ENCODE assay signal across 19 cellular contexts in the genomic region with DNA sequence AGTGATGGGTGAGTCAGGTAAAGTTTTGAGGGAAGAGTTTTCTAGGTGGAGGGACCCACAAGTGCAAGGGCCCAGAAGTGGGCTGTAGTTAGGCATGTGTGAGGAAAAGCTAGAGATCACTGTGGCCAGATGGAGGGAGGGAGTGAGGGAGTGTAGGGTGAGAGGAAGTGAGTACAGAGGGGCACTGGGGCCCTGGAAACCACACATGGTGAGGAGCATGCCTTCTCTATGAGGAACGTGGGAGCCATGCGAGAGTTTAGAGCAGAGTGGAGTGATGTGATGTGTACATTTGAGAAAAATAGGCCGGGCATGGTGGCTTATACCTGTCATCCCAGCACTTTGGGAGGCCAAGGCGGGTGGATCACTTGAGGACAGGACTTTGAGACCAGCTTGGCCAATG.
"Had no signal": no experiment of that assay in that cellular context is flagged by ENCODE, and none has a peak within 500 bp of the region (broad histone marks: within the 10 kb centered on the region; RNA-seq: fewer than 3 reads in every experiment).

No MANE protein-coding gene starts in this region.

- H3K27ac ChIP-seq: body of pancreas, left ventricle myocardium inferior, neutrophil, right atrium auricular region, tibial artery had no signal

- H3K36me3 ChIP-seq: left ventricle myocardium inferior, neutrophil, right atrium auricular region, tibial artery had no signal

- H3K4me3 ChIP-seq: body of pancreas, left ventricle myocardium inferior, mucosa of descending colon, right atrium auricular region, tibial artery had no signal

- H3K27ac Mint-ChIP-seq: activated CD4-positive, alpha-beta T cell treated with anti-CD3 and anti-CD28 coated beads, Interleukin-2, amount 10 ng/mL, durations not matched to agents 24 days and 14 days; activated CD8-positive, alpha-beta T cell treated with anti-CD3 and anti-CD28 coated beads, Interleukin-2, amount 10 ng/mL, durations not matched to agents 7 days and 5 days; stimulated activated naive B cell treated with anti-CD40 and anti-IgM and Interleukin-4, amounts not matched to agents 10 μg/mL and 1 μg/mL and 100 μg/mL, for 72 hours had no signal

- H3K9me3 ChIP-seq: body of pancreas, left ventricle myocardium inferior, mucosa of descending colon, neutrophil, right atrium auricular region, tibial artery had no signal

- H3K9me3 Mint-ChIP-seq: activated CD4-positive, alpha-beta T cell treated with anti-CD3 and anti-CD28 coated beads, Interleukin-2, amount 10 ng/mL, durations not matched to agents 24 days and 14 days; activated naive CD4-positive, alpha-beta T cell treated with anti-CD3 and anti-CD28 coated beads, Interleukin-2, amount 50 U/mL, for 72 hours; naive thymus-derived CD4-positive, alpha-beta T cell; stimulated activated naive B cell treated with anti-CD40 and anti-IgM and Interleukin-4, amounts not matched to agents 10 μg/mL and 1 μg/mL and 100 μg/mL, for 72 hours had no signal

- H3K4me1 ChIP-seq: body of pancreas, left ventricle myocardium inferior, right atrium auricular region had no signal

- H3K4me3 Mint-ChIP-seq: activated CD4-positive, alpha-beta T cell treated with anti-CD3 and anti-CD28 coated beads, Interleukin-2, amount 10 ng/mL, durations not matched to agents 24 days and 14 days; activated CD8-positive, alpha-beta T cell treated with anti-CD3 and anti-CD28 coated beads, Interleukin-2, amount 10 ng/mL, durations not matched to agents 7 days and 5 days; naive thymus-derived CD4-positive, alpha-beta T cell; stimulated activated naive B cell treated with anti-CD40 and anti-IgM and Interleukin-4, amounts not matched to agents 10 μg/mL and 1 μg/mL and 100 μg/mL, for 72 hours had no signal

- DNase-seq: activated CD4-positive, alpha-beta T cell treated with anti-CD3 and anti-CD28 coated beads, Interleukin-2, amount 10 ng/mL, durations not matched to agents 24 days and 14 days; activated CD4-positive, CD25-positive, alpha-beta regulatory T cell; activated CD8-positive, alpha-beta memory T cell treated with anti-CD3 and anti-CD28 coated beads, Interleukin-2, amount 50 U/mL, for 4 hours; activated CD8-positive, alpha-beta T cell treated with anti-CD3 and anti-CD28 coated beads, Interleukin-2, amount 10 ng/mL, durations not matched to agents 7 days and 5 days; activated effector memory CD4-positive, alpha-beta T cell treated with anti-CD3 and anti-CD28 coated beads, Interleukin-2, amount 50 U/mL, for 16 hours; activated T-cell treated with anti-CD3 and anti-CD28 coated beads, Interleukin-2, amount 50 U/mL, for 48 hours; amygdala; body of pancreas; caudate nucleus; left ventricle myocardium inferior; mucosa of descending colon; naive thymus-derived CD4-positive, alpha-beta T cell; stimulated activated CD4-positive, alpha-beta T cell treated with anti-CD3 and anti-CD28 coated beads, Interleukin-2, amount 100 ng/mL, for 48 hours; stimulated activated naive B cell treated with anti-CD40 and anti-IgM and Interleukin-4, amounts not matched to agents 10 μg/mL and 1 μg/mL and 100 μg/mL, for 72 hours; tibial artery had no signal

- ATAC-seq: activated CD8-positive, alpha-beta T cell treated with anti-CD3 and anti-CD28 coated beads, Interleukin-2, amount 10 ng/mL, durations not matched to agents 7 days and 5 days; activated naive CD4-positive, alpha-beta T cell treated with anti-CD3 and anti-CD28 coated beads, Interleukin-2, amount 50 U/mL, for 72 hours; body of pancreas; esophagus mucosa; mucosa of descending colon; naive thymus-derived CD4-positive, alpha-beta T cell; stimulated activated naive B cell treated with anti-CD40 and anti-IgM and Interleukin-4, amounts not matched to agents 10 μg/mL and 1 μg/mL and 100 μg/mL, for 72 hours had no signal

- H3K36me3 Mint-ChIP-seq: activated naive CD4-positive, alpha-beta T cell treated with anti-CD3 and anti-CD28 coated beads, Interleukin-2, amount 50 U/mL, for 72 hours; stimulated activated naive B cell treated with anti-CD40 and anti-IgM and Interleukin-4, amounts not matched to agents 10 μg/mL and 1 μg/mL and 100 μg/mL, for 72 hours had no signal
